Comparison of ENCODE assay signal across 22 cellular contexts in genomic region chr13:36323408-36323807, GRCh38. TPM values are rescaled to one million over a fixed set of nuclear protein-coding genes. Genes with fewer than 3 reads are reported as not detected.
"Had no signal": no experiment of that assay in that cellular context is flagged by ENCODE, and none has a peak within 500 bp of the region (broad histone marks: within the 10 kb centered on the region; RNA-seq: fewer than 3 reads in every experiment).

No MANE protein-coding gene starts in this region.

- H3K9me3 ChIP-seq: colonic mucosa, neutrophil, psoas muscle, right lobe of liver, stomach had no signal

- H3K4me1 Mint-ChIP-seq: stimulated activated naive B cell treated with anti-CD40 and anti-IgM and Interleukin-4, amounts not matched to agents 10 μg/mL and 1 μg/mL and 100 μg/mL, for 72 hours had no signal

- H3K4me3 Mint-ChIP-seq: naive thymus-derived CD8-positive, alpha-beta T cell; stimulated activated naive B cell treated with anti-CD40 and anti-IgM and Interleukin-4, amounts not matched to agents 10 μg/mL and 1 μg/mL and 100 μg/mL, for 72 hours; type B pancreatic cell had no signal

- ATAC-seq: foreskin keratinocyte; left colon; left ventricle myocardium superior; naive thymus-derived CD8-positive, alpha-beta T cell; psoas muscle; right lobe of liver; stimulated activated naive B cell treated with anti-CD40 and anti-IgM and Interleukin-4, amounts not matched to agents 10 μg/mL and 1 μg/mL and 100 μg/mL, for 72 hours had no signal

- H3K27ac ChIP-seq: colonic mucosa, foreskin keratinocyte, neutrophil, psoas muscle, right lobe of liver, stomach had no signal

- DNase-seq: colonic mucosa; dermis blood vessel endothelial cell; erythroblast; foreskin keratinocyte; kidney; left colon; left ventricle myocardium superior; naive thymus-derived CD8-positive, alpha-beta T cell; psoas muscle; retina; right lobe of liver; stimulated activated CD4-positive, alpha-beta T cell treated with anti-CD3 and anti-CD28 coated beads, Interleukin-2, amount 100 ng/mL, for 24 hours; stimulated activated CD4-positive, alpha-beta T cell treated with anti-CD3 and anti-CD28 coated beads, Interleukin-4, amount 100 ng/mL, for 4 hours; stimulated activated naive B cell treated with anti-CD40 and anti-IgM and Interleukin-4, amounts not matched to agents 10 μg/mL and 1 μg/mL and 100 μg/mL, for 72 hours; stomach; substantia nigra had no signal

- H3K4me3 ChIP-seq: colonic mucosa, lung, psoas muscle, right lobe of liver, stomach had no signal

- H3K9me3 Mint-ChIP-seq: naive thymus-derived CD8-positive, alpha-beta T cell; stimulated activated naive B cell treated with anti-CD40 and anti-IgM and Interleukin-4, amounts not matched to agents 10 μg/mL and 1 μg/mL and 100 μg/mL, for 72 hours; type B pancreatic cell had no signal

- H3K36me3 ChIP-seq: colonic mucosa had no signal

- H3K27me3 Mint-ChIP-seq: naive thymus-derived CD8-positive, alpha-beta T cell; stimulated activated naive B cell treated with anti-CD40 and anti-IgM and Interleukin-4, amounts not matched to agents 10 μg/mL and 1 μg/mL and 100 μg/mL, for 72 hours; type B pancreatic cell had no signal

- H3K27me3 ChIP-seq: colonic mucosa, foreskin keratinocyte, neutrophil, right lobe of liver, stomach had no signal

- H3K4me1 ChIP-seq: colonic mucosa, psoas muscle, right lobe of liver, stomach had no signal

- H3K27ac Mint-ChIP-seq: naive thymus-derived CD8-positive, alpha-beta T cell; stimulated activated naive B cell treated with anti-CD40 and anti-IgM and Interleukin-4, amounts not matched to agents 10 μg/mL and 1 μg/mL and 100 μg/mL, for 72 hours; type B pancreatic cell had no signal

- FAIRE-seq: endothelial cell of umbilical vein, kidney, urothelium cell line had no signal

RNA-seq across cellular contexts. Expression of gene CCDC169, which starts 25.8 kb away (rescaled TPM):
- total RNA-seq: mononuclear cell; naive thymus-derived CD8-positive, alpha-beta T cell; right lobe of liver had no signal
